Comparison of ENCODE assay signal across 8 cellular contexts in the genomic region with DNA sequence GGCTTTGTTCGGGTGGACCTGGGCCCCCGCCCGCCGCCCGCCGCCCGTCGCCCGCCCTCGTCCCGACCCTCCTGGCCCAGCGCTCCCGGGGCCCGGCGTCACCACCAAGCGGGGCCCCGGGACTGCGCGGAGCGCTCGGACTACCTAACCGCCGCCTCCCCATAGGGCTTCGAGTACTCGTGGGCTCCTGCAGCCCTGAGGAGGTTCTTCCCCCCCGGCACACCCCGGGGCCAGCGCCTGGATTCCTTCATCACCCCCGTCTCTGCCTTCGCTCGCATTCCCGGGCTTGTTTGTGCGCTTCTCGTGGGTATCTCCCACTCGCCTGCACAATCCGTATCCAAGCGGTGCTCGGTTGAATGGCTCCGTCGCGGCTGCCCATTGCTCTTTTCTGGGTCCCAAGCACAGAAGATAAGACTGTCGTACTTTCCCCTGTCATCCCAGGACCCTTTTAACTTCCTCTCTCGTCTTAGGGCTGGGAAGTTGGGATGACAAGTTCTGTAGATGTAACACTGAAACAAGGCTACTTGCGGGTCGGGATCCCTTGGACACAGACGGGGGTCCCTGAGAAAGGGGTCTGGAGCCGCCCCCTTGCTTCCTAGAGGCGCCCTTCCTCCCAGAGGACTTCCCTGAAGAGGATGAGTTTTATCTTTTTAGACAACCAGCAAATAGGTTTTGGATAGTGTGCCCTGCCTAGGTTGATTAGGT. TPM values are rescaled to one million over a fixed set of nuclear protein-coding genes. Genes with fewer than 3 reads are reported as not detected.
DNase-seq lines count a peak whose midpoint lies in the region; ATAC-seq, FAIRE-seq and TF ChIP-seq lines count a peak whose summit lies in the region.

No MANE protein-coding gene starts in this region.

- H3K4me1 Mint-ChIP-seq in Caco-2 (ENCODE audit: low read depth, unreplicated experiment), result peaks cover 7% of the 10 kb centered on the region

- H3K27ac Mint-ChIP-seq in Caco-2 (ENCODE audit: unreplicated experiment), result peak overlapping the region; percentile 94

- peaks cover 11% of the 10 kb centered on the region for H3K36me3 Mint-ChIP-seq in Caco-2 (ENCODE audit: insufficient read depth, unreplicated experiment)

- intact Hi-C loops in Caco-2 (cut with micrococcal nuclease; ENCODE audit: unreplicated experiment) (loop anchor here (1.0 to 5.0 kb wide), 4 partner anchors 63 to 195 kb away; a partner anchor contains a TSS), right lobe of liver (cut with DNase I) (no loop called here)

- DNase-seq in Caco-2 (peak in 1 of 2 experiments; percentile 41), GM19239 (ENCODE audit: insufficient read length, low spot score) (peak; percentile 10), coronary artery (ENCODE audit: low spot score) (peak; percentile 72), right lobe of liver (peak in 1 of 3 donors; percentile 47), substantia nigra (lab: John Stamatoyannopoulos, UW) (peak in 19 of 49 donors; percentile 4 to 64 (median 47))
- no peak for DNase-seq in NK-92 treated with Interleukin-12 subunit alpha and Interleukin-12 subunit beta, amount 100 ng/mL, for 24 hours (lab: John Stamatoyannopoulos, UW)

- H3K4me3 Mint-ChIP-seq in Caco-2 (ENCODE audit: unreplicated experiment), result peak overlapping the region; percentile 97

- no peaks in the 10 kb centered on the region for H3K9me3 Mint-ChIP-seq in Caco-2 (ENCODE audit: unreplicated experiment)

- H3K9me3 ChIP-seq in Caco-2, result no peaks in the 10 kb centered on the region
- H3K9me3 ChIP-seq in right lobe of liver, result no peaks in the 10 kb centered on the region

- peak overlapping the region; percentile 94 to 97 for H3K27ac ChIP-seq in coronary artery
- H3K27ac ChIP-seq in right lobe of liver, result peak overlapping the region; percentile 31 to 80 (median 65)
- H3K27ac ChIP-seq in substantia nigra (ENCODE audit: low read depth, low read length, poor library complexity, severe bottlenecking), result peak overlapping the region; percentile 78

- CTCF ChIA-PET in Caco-2 (lab: Charles Lee), result interaction anchor here (1.0 to 1.3 kb wide), 5 partner anchors 42 to 213 kb away, joined by 3 to 10 read pairs (median 5); no protein-coding TSS in a partner anchor

- BruUV-seq in Caco-2 (replicated peaks; lab: Mats Ljungman, UMichigan), result no TSS peak

- ATAC-seq in HG03196 (IDR thresholded peaks at IDR 0.05; ENCODE audit: unreplicated experiment), result peak; percentile 47
- peak; percentile 76 for ATAC-seq in SK-N-SH treated with all-trans-retinoic acid at 6 μM for 48 hours
- ATAC-seq in right lobe of liver, result peak; percentile 68 to 76 (median 72)

- no peaks in the 10 kb centered on the region for H3K27me3 ChIP-seq in Caco-2 (replicated peaks; ENCODE audit: control insufficient read depth, insufficient read depth, low read length)
- no peaks in the 10 kb centered on the region for H3K27me3 ChIP-seq in right lobe of liver

- H3K4me1 ChIP-seq in Caco-2, result no peaks in the 10 kb centered on the region
- H3K4me1 ChIP-seq in right lobe of liver, result peaks cover 0 to 2% (median 0%) of the 10 kb centered on the region in 4 donors

- no peaks in the 10 kb centered on the region for H3K36me3 ChIP-seq in Caco-2 (ENCODE audit: control insufficient read depth, insufficient read depth, low read length)
- no peaks in the 10 kb centered on the region for H3K36me3 ChIP-seq in right lobe of liver

- H3K4me3 ChIP-seq in Caco-2 (ENCODE audit: low read depth, low read length), result peak overlapping the region; percentile 55
- H3K4me3 ChIP-seq in coronary artery, result peak overlapping the region; percentile 93
- H3K4me3 ChIP-seq in right lobe of liver, result peak overlapping the region; percentile 83 to 89 (median 87)

- no peak for TF ChIP-seq POLR2A in right lobe of liver (IDR thresholded peaks at IDR 0.05)

- POLR2A ChIA-PET in Caco-2 (lab: Charles Lee), result interaction anchor here (0.6 to 1.3 kb wide), 3 partner anchors 9 to 91 kb away, joined by 5 to 7 read pairs (median 5); a partner anchor contains a TSS

- no peak for FAIRE-seq in GM19239 (lab: Jason Lieb, UNC)

- under 1% methylated on average over 24 of the region's 48 CpGs for WGBS in right lobe of liver (ENCODE audit: insufficient coverage, low coverage, low lambda C conversion rate, missing lambda C conversion rate)

- H3K27me3 Mint-ChIP-seq in Caco-2 (ENCODE audit: insufficient read depth, unreplicated experiment), result no peaks in the 10 kb centered on the region

- TF ChIP-seq CTCF in Caco-2 (IDR thresholded peaks at IDR 0.05; ENCODE audit: insufficient read depth in 1 of 2, low read depth in 1 of 2, low read length in 1 of 2, severe bottlenecking in 1 of 2, unreplicated experiment in 1 of 2), result no peak
- peak; percentile 9 for TF ChIP-seq CTCF in coronary artery (IDR thresholded peaks at IDR 0.05)
- TF ChIP-seq CTCF in right lobe of liver (IDR thresholded peaks at IDR 0.05), result no peak

TF ChIP-seq in SK-N-SH treated with all-trans-retinoic acid at 6 μM for 48 hours, 23 proteins besides CTCF, POLR2A, EP300 and RAD21:
- TF ChIP-seq ZC3H10 (CRISPR knock-in tag; IDR thresholded peaks at IDR 0.05), result no peak
- TF ChIP-seq ARNTL (CRISPR knock-in tag; IDR thresholded peaks at IDR 0.05; ENCODE audit: borderline replicate concordance, low read depth), result no peak
- TF ChIP-seq, protein P1, sequence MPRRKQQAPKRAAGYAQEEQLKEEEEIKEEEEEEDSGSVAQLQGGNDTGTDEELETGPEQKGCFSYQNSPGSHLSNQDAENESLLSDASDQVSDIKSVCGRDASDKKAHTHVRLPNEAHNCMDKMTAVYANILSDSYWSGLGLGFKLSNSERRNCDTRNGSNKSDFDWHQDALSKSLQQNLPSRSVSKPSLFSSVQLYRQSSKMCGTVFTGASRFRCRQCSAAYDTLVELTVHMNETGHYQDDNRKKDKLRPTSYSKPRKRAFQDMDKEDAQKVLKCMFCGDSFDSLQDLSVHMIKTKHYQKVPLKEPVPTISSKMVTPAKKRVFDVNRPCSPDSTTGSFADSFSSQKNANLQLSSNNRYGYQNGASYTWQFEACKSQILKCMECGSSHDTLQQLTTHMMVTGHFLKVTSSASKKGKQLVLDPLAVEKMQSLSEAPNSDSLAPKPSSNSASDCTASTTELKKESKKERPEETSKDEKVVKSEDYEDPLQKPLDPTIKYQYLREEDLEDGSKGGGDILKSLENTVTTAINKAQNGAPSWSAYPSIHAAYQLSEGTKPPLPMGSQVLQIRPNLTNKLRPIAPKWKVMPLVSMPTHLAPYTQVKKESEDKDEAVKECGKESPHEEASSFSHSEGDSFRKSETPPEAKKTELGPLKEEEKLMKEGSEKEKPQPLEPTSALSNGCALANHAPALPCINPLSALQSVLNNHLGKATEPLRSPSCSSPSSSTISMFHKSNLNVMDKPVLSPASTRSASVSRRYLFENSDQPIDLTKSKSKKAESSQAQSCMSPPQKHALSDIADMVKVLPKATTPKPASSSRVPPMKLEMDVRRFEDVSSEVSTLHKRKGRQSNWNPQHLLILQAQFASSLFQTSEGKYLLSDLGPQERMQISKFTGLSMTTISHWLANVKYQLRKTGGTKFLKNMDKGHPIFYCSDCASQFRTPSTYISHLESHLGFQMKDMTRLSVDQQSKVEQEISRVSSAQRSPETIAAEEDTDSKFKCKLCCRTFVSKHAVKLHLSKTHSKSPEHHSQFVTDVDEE (CRISPR knock-in tag; IDR thresholded peaks at IDR 0.05), result no peak
- no peak for TF ChIP-seq PPARA (CRISPR knock-in tag; IDR thresholded peaks at IDR 0.05; ENCODE audit: borderline replicate concordance)
- no peak for TF ChIP-seq TOX (CRISPR knock-in tag; IDR thresholded peaks at IDR 0.05; ENCODE audit: borderline replicate concordance)
- no peak for TF ChIP-seq ZNF565 (CRISPR knock-in tag; conservative IDR thresholded peaks at IDR 0.05; ENCODE audit: low read depth)
- TF ChIP-seq, protein P2, sequence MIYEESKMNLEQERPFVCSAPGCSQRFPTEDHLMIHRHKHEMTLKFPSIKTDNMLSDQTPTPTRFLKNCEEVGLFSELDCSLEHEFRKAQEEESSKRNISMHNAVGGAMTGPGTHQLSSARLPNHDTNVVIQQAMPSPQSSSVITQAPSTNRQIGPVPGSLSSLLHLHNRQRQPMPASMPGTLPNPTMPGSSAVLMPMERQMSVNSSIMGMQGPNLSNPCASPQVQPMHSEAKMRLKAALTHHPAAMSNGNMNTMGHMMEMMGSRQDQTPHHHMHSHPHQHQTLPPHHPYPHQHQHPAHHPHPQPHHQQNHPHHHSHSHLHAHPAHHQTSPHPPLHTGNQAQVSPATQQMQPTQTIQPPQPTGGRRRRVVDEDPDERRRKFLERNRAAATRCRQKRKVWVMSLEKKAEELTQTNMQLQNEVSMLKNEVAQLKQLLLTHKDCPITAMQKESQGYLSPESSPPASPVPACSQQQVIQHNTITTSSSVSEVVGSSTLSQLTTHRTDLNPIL (CRISPR knock-in tag; IDR thresholded peaks at IDR 0.05; ENCODE audit: low read depth), result no peak
- no peak for TF ChIP-seq ZNF8 (CRISPR knock-in tag; IDR thresholded peaks at IDR 0.05)
- no peak for TF ChIP-seq CSDC2 (CRISPR knock-in tag; IDR thresholded peaks at IDR 0.05)

RNA-seq across cellular contexts. Expression of a gene that starts 0.6 kb away (rescaled TPM):
- 23.3 and 23.6 TPM in 2 replicates for total RNA-seq in Caco-2 (2022)
- total RNA-seq in right lobe of liver, result 10 to 100 TPM in 1 of 6 experiments, 1 to 10 TPM in 5; 4.4 to 13.0 (median 6.5) TPM
